ENCODE assay signal across 11 cellular contexts in genomic region chr16:81553080-81553813, GRCh38.
A peak's percentile ranks its signal among the peaks of the same experiment; 100 is the strongest.
DNase-seq lines count a peak whose midpoint lies in the region; ATAC-seq and TF ChIP-seq lines count a peak whose summit lies in the region.
"Had no signal": no experiment of that assay in that cellular context is flagged by ENCODE, and none has a peak within 500 bp of the region (broad histone marks: within the 10 kb centered on the region; RNA-seq: fewer than 3 reads in every experiment).

No MANE protein-coding gene starts in this region.

- peak overlapping the region; percentile 18 to 77 (median 68); a peak in 2 of 7 replicates for H3K27ac Mint-ChIP-seq in H9
- H3K27ac Mint-ChIP-seq in stimulated activated effector memory CD8-positive, alpha-beta T cell treated with anti-CD3 and anti-CD28 coated beads, Interleukin-12 subunit alpha, Interleukin-12 subunit beta, amount 100 ng/mL, for 72 hours: peak overlapping the region; percentile 94

- H3K79me2 ChIP-seq in H9 (ENCODE audit: insufficient read depth, low read length): peaks cover 8% of the 10 kb centered on the region; the same call in 1 of the 2 replicates

- peaks cover 20 to 21% of the 10 kb centered on the region in 2 experiments for H3K4me1 Mint-ChIP-seq in H9
- peaks cover 86% of the 10 kb centered on the region for H3K4me1 Mint-ChIP-seq in stimulated activated effector memory CD8-positive, alpha-beta T cell treated with anti-CD3 and anti-CD28 coated beads, Interleukin-12 subunit alpha, Interleukin-12 subunit beta, amount 100 ng/mL, for 72 hours

- H3K36me3 ChIP-seq in right lobe of liver (no peaks in the 10 kb centered on the region), ovary (no peaks in the 10 kb centered on the region)
- H3K36me3 ChIP-seq: tibial nerve had no signal

- DNase-seq in H9 (no peak), dermis blood vessel endothelial cell (peak; percentile 54), right lobe of liver (peak in 2 of 3 donors; percentile 71 to 72), SKM-1 treated with dmso at 0.1 percent for 144 hours (lab: John Stamatoyannopoulos, UW; ENCODE audit: unreplicated experiment) (no peak), ovary (no peak)
- DNase-seq in stimulated activated effector memory CD8-positive, alpha-beta T cell treated with anti-CD3 and anti-CD28 coated beads, Interleukin-12 subunit alpha, Interleukin-12 subunit beta, amount 100 ng/mL, for 72 hours (ENCODE audit: low spot score in 2 of 2): no peak
- DNase-seq: NCI-H1105 treated with DMSO at 0.1 percent for 48 hours; stimulated activated CD4-positive, alpha-beta T cell treated with anti-CD3 and anti-CD28 coated beads, Interleukin-4, amount 100 ng/mL, for 1 hour had no signal

- H3K14ac ChIP-seq in H9 (ENCODE audit: insufficient read depth, low read length): no peak overlapping the region

- H2BK120ac ChIP-seq in H9 (ENCODE audit: low read depth, low read length, poor library complexity, severe bottlenecking): no peak overlapping the region

- peaks cover 7% of the 10 kb centered on the region for H3K79me1 ChIP-seq in H9 (ENCODE audit: insufficient read depth, low read depth, low read length, poor library complexity, severe bottlenecking)

- no peaks in the 10 kb centered on the region; a peak in 3 of 7 replicates for H3K36me3 Mint-ChIP-seq in H9 (ENCODE audit: insufficient read depth in 1 of 3, low read depth in 3 of 3)
- no peaks in the 10 kb centered on the region for H3K36me3 Mint-ChIP-seq in stimulated activated effector memory CD8-positive, alpha-beta T cell treated with anti-CD3 and anti-CD28 coated beads, Interleukin-12 subunit alpha, Interleukin-12 subunit beta, amount 100 ng/mL, for 72 hours

- TF ChIP-seq CTCF in H9 (conservative IDR thresholded peaks at IDR 0.05) (no peak), right lobe of liver (IDR thresholded peaks at IDR 0.05) (no peak), ovary (IDR thresholded peaks at IDR 0.05) (no peak)

- no peak overlapping the region; a peak in 1 of 5 replicates for H3K4me3 Mint-ChIP-seq in H9
- H3K4me3 Mint-ChIP-seq in stimulated activated effector memory CD8-positive, alpha-beta T cell treated with anti-CD3 and anti-CD28 coated beads, Interleukin-12 subunit alpha, Interleukin-12 subunit beta, amount 100 ng/mL, for 72 hours: no peak overlapping the region

- no peaks in the 10 kb centered on the region for H4K20me1 ChIP-seq in H9 (ENCODE audit: control insufficient read depth, insufficient read depth, insufficient read length)

- no peak overlapping the region for H2BK20ac ChIP-seq in H9 (ENCODE audit: low read depth, low read length, poor library complexity, severe bottlenecking)

- intact Hi-C loops in right lobe of liver (cut with DNase I): no loop called here
- intact Hi-C loops in ovary (cut with DNase I): no loop called here

- H3T11ph ChIP-seq in H9 (ENCODE audit: low read length): no peak overlapping the region

- no peaks in the 10 kb centered on the region for H3K27me3 ChIP-seq in H9 (ENCODE audit: insufficient read depth, low read length)
- H3K27me3 ChIP-seq in right lobe of liver: no peaks in the 10 kb centered on the region
- H3K27me3 ChIP-seq in ovary: no peaks in the 10 kb centered on the region
- H3K27me3 ChIP-seq: tibial nerve had no signal

- ATAC-seq in right lobe of liver (peak; percentile 16 to 63 (median 44)), HG02642 (IDR thresholded peaks at IDR 0.05; ENCODE audit: poor library complexity, unreplicated experiment) (no peak), HG02798 (IDR thresholded peaks at IDR 0.05; ENCODE audit: poor library complexity, unreplicated experiment) (no peak)
- ATAC-seq in stimulated activated effector memory CD8-positive, alpha-beta T cell treated with anti-CD3 and anti-CD28 coated beads, Interleukin-12 subunit alpha, Interleukin-12 subunit beta, amount 100 ng/mL, for 72 hours: no peak

- no peak overlapping the region for H3K4me2 ChIP-seq in H9 (ENCODE audit: insufficient read depth, insufficient read length, low read length)

- H3K56ac ChIP-seq in H9 (ENCODE audit: insufficient read length, low read depth, low read length): no peak overlapping the region

- H2BK5ac ChIP-seq in H9 (ENCODE audit: insufficient read length, low read length): no peak overlapping the region

- TF ChIP-seq EP300 in ovary (IDR thresholded peaks at IDR 0.05): no peak

- H3K23me2 ChIP-seq in H9 (ENCODE audit: insufficient read length, low read depth, low read length, poor library complexity, severe bottlenecking): no peaks in the 10 kb centered on the region

- H3K4me1 ChIP-seq in H9 (ENCODE audit: insufficient read depth, low read length): no peaks in the 10 kb centered on the region
- peaks cover 0 to 54% (median 32%) of the 10 kb centered on the region in 4 donors for H3K4me1 ChIP-seq in right lobe of liver
- H3K4me1 ChIP-seq in ovary (ENCODE audit: insufficient read depth): peaks cover 6% of the 10 kb centered on the region

- no peaks in the 10 kb centered on the region for H3K27me3 Mint-ChIP-seq in H9 (ENCODE audit: low read depth)

- H2BK12ac ChIP-seq in H9 (ENCODE audit: insufficient read length, low read depth, low read length): no peak overlapping the region

- H3K4me3 ChIP-seq in right lobe of liver (peak overlapping the region in 1 of 3 donors; percentile 9), ovary (no peak overlapping the region)
- H3K4me3 ChIP-seq: tibial nerve had no signal

- H4K5ac ChIP-seq in H9 (ENCODE audit: insufficient read length, low read depth, low read length): no peak overlapping the region

- H2AFZ ChIP-seq in H9 (ENCODE audit: low read length): no peak overlapping the region

- H4K8ac ChIP-seq in H9 (replicated peaks; ENCODE audit: insufficient read length, low read depth, low read length): no peak overlapping the region

- no peak overlapping the region for H3K9ac ChIP-seq in H9 (ENCODE audit: extremely low read depth, insufficient read length, low read length)

- whole genome bisulfite sequencing in H9 (ENCODE audit: extremely low coverage, insufficient read length, low lambda C conversion rate): no CpG with 5 or more reads among the region's 22 CpGs
- 38% methylated on average over 11 of the region's 22 CpGs for WGBS in right lobe of liver (ENCODE audit: insufficient coverage, low coverage, low lambda C conversion rate, missing lambda C conversion rate)
- WGBS in ovary, 3 donors: 65 to 72% (median 68%) methylated on average over 22 of the region's 22 CpGs

- H3K9me3 ChIP-seq in H9 (ENCODE audit: control insufficient read depth, low read depth, low read length): no peaks in the 10 kb centered on the region
- no peaks in the 10 kb centered on the region for H3K9me3 ChIP-seq in right lobe of liver
- no peaks in the 10 kb centered on the region for H3K9me3 ChIP-seq in ovary
- H3K9me3 ChIP-seq: tibial nerve had no signal

- H4K91ac ChIP-seq in H9 (ENCODE audit: insufficient read length, low read depth, low read length): no peak overlapping the region

- TF ChIP-seq POLR2A in right lobe of liver (IDR thresholded peaks at IDR 0.05): no peak
- no peak for TF ChIP-seq POLR2A in ovary (IDR thresholded peaks at IDR 0.05)

- H3K4ac ChIP-seq in H9 (ENCODE audit: low read depth, low read length): no peak overlapping the region

- H2BK15ac ChIP-seq in H9 (ENCODE audit: low read depth, low read length): no peak overlapping the region

- H3K27ac ChIP-seq in H9 (ENCODE audit: insufficient read length, low read depth, low read length): no peak overlapping the region
- H3K27ac ChIP-seq in right lobe of liver: peak overlapping the region; percentile 43 to 71 (median 59)
- H3K27ac ChIP-seq in ovary: no peak overlapping the region

- H3K23ac ChIP-seq in H9 (ENCODE audit: insufficient read length, low read depth, low read length): no peak overlapping the region

- H3K18ac ChIP-seq in H9 (ENCODE audit: insufficient read length, low read depth, low read length): no peak overlapping the region

- H3K9me3 Mint-ChIP-seq in H9: no peaks in the 10 kb centered on the region
- no peaks in the 10 kb centered on the region for H3K9me3 Mint-ChIP-seq in stimulated activated effector memory CD8-positive, alpha-beta T cell treated with anti-CD3 and anti-CD28 coated beads, Interleukin-12 subunit alpha, Interleukin-12 subunit beta, amount 100 ng/mL, for 72 hours

- no peak overlapping the region for H2AK5ac ChIP-seq in H9 (ENCODE audit: insufficient read length, low read length)

Comparison
In these comparisons a context has a peak if more than half of its experiments do, and no peak if none do; other contexts are left out.
1. DNase-seq: peak in dermis blood vessel endothelial cell (single experiment) and right lobe of liver (2 of 3); none in H9 (single experiment), stimulated activated effector memory CD8-positive, alpha-beta T cell treated with anti-CD3 and anti-CD28 coated beads, Interleukin-12 subunit alpha, Interleukin-12 subunit beta, amount 100 ng/mL, for 72 hours (0 of 2), SKM-1 treated with dmso at 0.1 percent for 144 hours (single experiment) and ovary (0 of 5).
2. H3K27ac ChIP-seq: peak in right lobe of liver (3 of 3); none in H9 (single experiment) and ovary (0 of 2).
3. ATAC-seq: peak in right lobe of liver (4 of 4); none in stimulated activated effector memory CD8-positive, alpha-beta T cell treated with anti-CD3 and anti-CD28 coated beads, Interleukin-12 subunit alpha, Interleukin-12 subunit beta, amount 100 ng/mL, for 72 hours (single experiment), HG02642 (single experiment) and HG02798 (single experiment).